Comparison of ENCODE assay signal across 8 cellular contexts in the genomic region with DNA sequence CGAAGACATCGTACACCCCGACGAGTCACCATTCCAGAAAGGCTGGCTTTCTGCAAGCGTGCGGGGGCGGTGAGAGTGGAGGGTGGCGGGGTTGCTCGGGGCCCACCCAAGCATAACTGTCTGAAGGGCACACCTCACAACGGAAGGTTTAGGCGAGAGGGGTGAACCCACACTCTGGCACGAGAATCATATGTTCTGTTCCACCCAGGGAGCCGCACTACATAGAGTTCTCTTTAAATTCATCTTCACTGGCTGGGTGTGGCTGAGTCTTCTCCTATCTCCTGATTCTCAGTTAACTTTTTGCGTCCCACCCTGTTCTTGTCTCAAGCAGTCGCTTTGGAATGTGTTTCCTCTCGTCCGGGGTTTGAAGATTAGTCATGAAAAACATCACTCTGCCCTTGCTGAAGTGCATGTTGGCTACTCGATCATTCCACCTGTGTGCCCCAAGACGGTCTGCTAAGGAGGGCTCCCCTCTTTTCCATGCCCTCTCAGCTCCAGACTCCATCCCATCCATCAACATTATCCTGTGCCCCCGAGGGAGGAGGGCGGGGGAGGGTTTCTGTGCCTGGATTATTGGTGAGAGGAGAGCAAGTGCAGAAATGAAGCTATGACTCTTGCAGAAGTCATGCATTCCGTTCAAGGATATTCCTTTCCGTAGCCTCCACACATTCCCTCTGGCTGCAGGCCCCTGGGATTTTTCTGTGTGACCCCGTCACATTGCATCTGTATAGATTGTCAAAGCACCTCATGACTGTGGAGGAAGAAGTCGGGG. TPM values are rescaled to one million over a fixed set of nuclear protein-coding genes. Genes with fewer than 3 reads are reported as not detected.
DNase-seq lines count a peak whose midpoint lies in the region; ATAC-seq, FAIRE-seq and TF ChIP-seq lines count a peak whose summit lies in the region.

No MANE protein-coding gene starts in this region.

- H3K36me3 ChIP-seq in HUES64 (ENCODE audit: insufficient read depth, low read length) (no peaks in the 10 kb centered on the region), K562 (ENCODE audit: control insufficient read depth, insufficient read depth, low read length) (no peaks in the 10 kb centered on the region), kidney epithelial cell (ENCODE audit: control insufficient read depth, insufficient read depth, low read length) (no peaks in the 10 kb centered on the region), subcutaneous abdominal adipose tissue (ENCODE audit: control insufficient read depth in 5 of 5, insufficient read depth in 5 of 5, low read length in 5 of 5) (no peaks in the 10 kb centered on the region), HAP-1 (replicated peaks) (no peaks in the 10 kb centered on the region)

- no peaks in the 10 kb centered on the region for H4K20me1 ChIP-seq in K562 (replicated peaks; ENCODE audit: control insufficient read depth, insufficient read depth, low read length)

- peaks cover 67% of the 10 kb centered on the region for H3K27me3 ChIP-seq in HUES64 (ENCODE audit: insufficient read depth, low read length)
- peaks cover 0 to 5% of the 10 kb centered on the region in 2 experiments; a peak in 1 of 5 replicates for H3K27me3 ChIP-seq in K562 (ENCODE audit: control insufficient read depth in 2 of 2, insufficient read depth in 2 of 2, low read length in 2 of 2)
- no peaks in the 10 kb centered on the region for H3K27me3 ChIP-seq in kidney epithelial cell (ENCODE audit: control insufficient read depth, insufficient read depth, low read length)
- H3K27me3 ChIP-seq in subcutaneous abdominal adipose tissue (ENCODE audit: control insufficient read depth in 5 of 5, insufficient read depth in 4 of 5, low read length in 5 of 5) = no peaks in the 10 kb centered on the region
- no peaks in the 10 kb centered on the region for H3K27me3 ChIP-seq in HAP-1 (ENCODE audit: low read depth)

- H3K79me2 ChIP-seq in K562 (ENCODE audit: control insufficient read depth, insufficient read depth, low read length) = no peaks in the 10 kb centered on the region

- H3K4me2 ChIP-seq in K562 (ENCODE audit: insufficient read depth, low read length) = peak overlapping the region; percentile 85

- TF ChIP-seq POLR2A in K562 (conservative IDR thresholded peaks at IDR 0.05) = no peak

- peak; percentile 71 for FAIRE-seq in K562 (lab: Jason Lieb, UNC)

- H3K9me1 ChIP-seq in K562 (ENCODE audit: control insufficient read depth, insufficient read depth, low read length) = no peaks in the 10 kb centered on the region

- POLR2A ChIA-PET in K562 (lab: Yijun Ruan, JAX) = interaction anchor here (0.5 to 1.7 kb wide), 4 partner anchors 69 to 165 kb away, joined by 3 to 5 read pairs (median 4); no protein-coding TSS in a partner anchor

- TF ChIP-seq CTCF in K562 (IDR thresholded peaks at IDR 0.05 in 2 of 3, conservative IDR thresholded peaks at IDR 0.05 in 1 of 3; ENCODE audit: insufficient read depth in 2 of 3, low read depth in 1 of 3, low read length in 3 of 3) = no peak
- TF ChIP-seq CTCF in kidney epithelial cell (IDR thresholded peaks at IDR 0.05; ENCODE audit: insufficient read depth, low read length, poor library complexity, severe bottlenecking) = no peak

- intact Hi-C loops in K562 (cut with micrococcal nuclease) = loop anchor here (10.0 kb wide), 1 partner anchor 250 kb away; no protein-coding TSS in a partner anchor

- CTCF ChIA-PET in K562 (lab: Yijun Ruan, JAX; ENCODE audit: low intra/inter-chr PET ratio) = interaction anchor here (0.7 to 3.2 kb wide), 5 partner anchors 56 to 136 kb away, joined by 4 to 43 read pairs (median 18); no protein-coding TSS in a partner anchor

- WGBS in HUES64 = 73% methylated on average over 25 of the region's 25 CpGs
- 34% methylated on average over 25 of the region's 25 CpGs for WGBS in K562 (ENCODE audit: insufficient coverage, low coverage, missing lambda C conversion rate)

- H3K4me3 ChIP-seq in HUES64 (ENCODE audit: low read length) (peak overlapping the region; percentile 71), K562 (no peak overlapping the region), kidney epithelial cell (ENCODE audit: low read depth, low read length) (peak overlapping the region; percentile 33), subcutaneous abdominal adipose tissue (ENCODE audit: low read depth in 1 of 5, low read length in 5 of 5) (peak overlapping the region in 4 of 5 donors; percentile 41 to 75 (median 61)), HAP-1 (no peak overlapping the region)

- H3K9ac ChIP-seq in HUES64 (ENCODE audit: low read depth, low read length) (no peak overlapping the region), K562 (ENCODE audit: insufficient read depth in 1 of 2, low read depth in 2 of 2, low read length in 2 of 2) (peak overlapping the region; percentile 61 to 91; a peak in 3 of 4 replicates), subcutaneous abdominal adipose tissue (ENCODE audit: low read length in 5 of 5) (peak overlapping the region in 4 of 5 donors; percentile 10 to 81 (median 48))

- peak; percentile 35 to 70 (median 57) for DNase-seq in K562 (ENCODE audit: extremely low read depth in 1 of 4, low spot score in 3 of 4)
- no peak for DNase-seq in kidney epithelial cell (ENCODE audit: low read depth)
- no peak for DNase-seq in retina
- no peak for DNase-seq in HAP-1 (ENCODE audit: low spot score in 2 of 2)
- DNase-seq in stimulated activated CD4-positive, alpha-beta T cell treated with anti-CD3 and anti-CD28 coated beads, Interleukin-1b, Interleukin-23, amount 100 ng/mL, for 48 hours = no peak

- H3K9me3 ChIP-seq in HUES64 (ENCODE audit: insufficient read depth, low read depth, low read length) (no peaks in the 10 kb centered on the region), K562 (replicated peaks; ENCODE audit: control insufficient read depth, insufficient read depth, low read depth, low read length) (no peaks in the 10 kb centered on the region), subcutaneous abdominal adipose tissue (ENCODE audit: control insufficient read depth in 5 of 5, low read length in 5 of 5) (no peaks in the 10 kb centered on the region), HAP-1 (no peaks in the 10 kb centered on the region)

- ATAC-seq in K562 = peak; percentile 32
- ATAC-seq in GM19328 (IDR thresholded peaks at IDR 0.05; ENCODE audit: unreplicated experiment) = no peak

- TF ChIP-seq RAD21 in K562 (CRISPR knock-in tag; conservative IDR thresholded peaks at IDR 0.05 in 1 of 2, IDR thresholded peaks at IDR 0.05 in 1 of 2) = no peak

- no peaks in the 10 kb centered on the region for H3K4me1 ChIP-seq in HUES64 (ENCODE audit: insufficient read depth, low read length)
- peaks cover 19 to 24% of the 10 kb centered on the region in 2 experiments for H3K4me1 ChIP-seq in K562 (replicated peaks in 1 of 2; ENCODE audit: control insufficient read depth in 2 of 2, insufficient read depth in 2 of 2, low read length in 2 of 2)
- H3K4me1 ChIP-seq in subcutaneous abdominal adipose tissue (ENCODE audit: control insufficient read depth in 5 of 5, insufficient read depth in 5 of 5, low read length in 5 of 5) = peaks cover 8 to 57% (median 46%) of the 10 kb centered on the region in 5 donors
- peaks cover 7% of the 10 kb centered on the region for H3K4me1 ChIP-seq in HAP-1

- peak overlapping the region; percentile 99 for H2AFZ ChIP-seq in K562 (ENCODE audit: low read depth, low read length)

- no TSS peak for BruUV-seq in K562 (replicated peaks; lab: Mats Ljungman, UMichigan)

- in situ Hi-C loops in K562 (cut with MboI) = no loop called here
- in situ Hi-C loops in HAP-1 (cut with MboI; ENCODE audit: low sequenced_read_pairs) = no loop called here

- TF ChIP-seq EP300 in K562 (IDR thresholded peaks at IDR 0.05; ENCODE audit: low read length) = no peak

- no peak overlapping the region for H3K27ac ChIP-seq in HUES64 (ENCODE audit: low read depth, low read length)
- no peak overlapping the region for H3K27ac ChIP-seq in K562 (ENCODE audit: extremely low read depth, low read depth, low read length)
- peak overlapping the region; percentile 90 for H3K27ac ChIP-seq in subcutaneous abdominal adipose tissue (ENCODE audit: low read depth, low read length)

TF ChIP-seq in K562, 482 proteins besides CTCF, POLR2A, EP300 and RAD21 (continues in another document):
- TF ChIP-seq PHF8 (IDR thresholded peaks at IDR 0.05; ENCODE audit: borderline replicate concordance, low read length) (no peak), ZNF445 (CRISPR knock-in tag; IDR thresholded peaks at IDR 0.05; ENCODE audit: low read depth) (no peak), TCF15 (CRISPR knock-in tag; IDR thresholded peaks at IDR 0.05) (no peak)

RNA-seq across cellular contexts. Expression of gene CD34, which starts 53.5 kb away (rescaled TPM):
- polyA plus RNA-seq in HUES64 (2013, experiment 1 of 2) = 0.25 TPM
- 0.38 TPM for polyA plus RNA-seq in HUES64 (2013, experiment 2 of 2)
- total RNA-seq in K562 (2011; cell fraction: chromatin; rRNA removed; ENCODE audit: low replicate concordance) = not detected in 2 replicates
- total RNA-seq in K562 (2011; cell fraction: nucleolus; rRNA removed) = not detected in 2 replicates
- not detected in 2 replicates for total RNA-seq in K562 (2011; cell fraction: nucleoplasm; rRNA removed)
- total RNA-seq in K562 (2014; rRNA removed) (not detected in 2 replicates), K562 (2014; rRNA removed; fragmentation: Illumina TruSeq; extraction: Trizol) (not detected in 2 replicates), K562 (2015; rRNA removed; fragmentation: Illumina TruSeq; extraction: Trizol) (not detected in 2 replicates), K562 (2021) (0.13 TPM in 1 of 2 replicates, not detected in the other), kidney epithelial cell (0.04 and 0.41 TPM in 2 replicates)
- polyA plus RNA-seq in K562 (2011; rRNA removed) (0.03 TPM in 1 of 2 replicates, not detected in the other), K562 (2014; fragmentation: Illumina TruSeq; extraction: Trizol) (not detected in 2 replicates), K562 (2014; fragmentation: Nextera tagmentation; extraction: Ambion mirVana) (not detected), K562 (2014; rRNA removed) (not detected in 2 replicates)
- polyA plus RNA-seq in K562 (2011; cell fraction: cytosol; rRNA removed) = not detected in 2 replicates
- polyA plus RNA-seq in K562 (2011; cell fraction: nucleus; rRNA removed) = not detected in 2 replicates
- polyA plus RNA-seq in K562 (2012) = not detected in 2 replicates
- 0.06 TPM in 1 of 2 replicates, not detected in the other for polyA minus RNA-seq in K562 (2011; rRNA and poly(A)+ RNA removed)
- not detected in 2 replicates for polyA minus RNA-seq in K562 (2011; cell fraction: cytosol; rRNA and poly(A)+ RNA removed)
- not detected in 2 replicates for polyA minus RNA-seq in K562 (2011; cell fraction: nucleus; rRNA and poly(A)+ RNA removed)

Comparison
In these comparisons a context has a peak if more than half of its experiments do, and no peak if none do; other contexts are left out.
1. H3K4me3 ChIP-seq: peak in HUES64 (single experiment), kidney epithelial cell (single experiment) and subcutaneous abdominal adipose tissue (4 of 5); none in K562 (single experiment) and HAP-1 (single experiment).
2. DNase-seq: peak in K562 (4 of 4); none in kidney epithelial cell (single experiment), retina (single experiment), HAP-1 (0 of 2) and stimulated activated CD4-positive, alpha-beta T cell treated with anti-CD3 and anti-CD28 coated beads, Interleukin-1b, Interleukin-23, amount 100 ng/mL, for 48 hours (single experiment).